In the genomic region with DNA sequence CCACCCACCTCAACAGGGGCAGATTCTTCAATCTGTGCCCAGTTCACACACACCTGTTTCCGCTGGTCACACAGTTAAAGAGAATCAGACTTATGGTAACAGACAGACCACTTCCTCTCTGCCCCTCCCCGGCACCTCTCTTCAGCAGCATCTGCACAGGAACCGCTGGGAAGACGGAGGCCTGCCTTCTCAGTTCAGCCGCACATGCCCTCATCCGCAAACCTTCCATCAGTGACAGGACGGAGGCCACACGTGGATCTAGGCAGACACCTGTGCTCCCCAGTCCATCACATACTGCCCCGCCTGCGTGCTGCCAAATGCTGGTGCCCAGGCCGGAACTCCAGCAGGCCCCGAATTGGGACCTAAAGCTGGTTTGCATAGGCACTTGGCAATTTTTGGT, we compare ENCODE assay signal across 10 cellular contexts. TPM values are rescaled to one million over a fixed set of nuclear protein-coding genes. Genes with fewer than 3 reads are reported as not detected.
A peak's percentile ranks its signal among the peaks of the same experiment; 100 is the strongest.
DNase-seq lines count a peak whose midpoint lies in the region; ATAC-seq, FAIRE-seq and TF ChIP-seq lines count a peak whose summit lies in the region.
"Had no signal": no experiment of that assay in that cellular context is flagged by ENCODE, and none has a peak within 500 bp of the region (broad histone marks: within the 10 kb centered on the region; RNA-seq: fewer than 3 reads in every experiment).

No MANE protein-coding gene starts in this region.

- ATAC-seq in GM12878 = peak; percentile 16; the same call in 1 of the 3 replicates
- peak; percentile 75 to 83 for ATAC-seq in natural killer cell treated with Interleukin-12 subunit alpha and Interleukin-12 subunit beta and Interleukin-15 and Interleukin-18, amount 100 ng/mL, for 72 hours

- DNase-seq in HFFc6 (no peak), GM12878 (ENCODE audit: low read depth, low spot score) (no peak), GM19238 (ENCODE audit: insufficient read length, low spot score) (no peak), SW480 (ENCODE audit: low spot score) (no peak), MV-4-11 (lab: John Stamatoyannopoulos, UW) (no peak)
- peak; percentile 73 for DNase-seq in natural killer cell treated with Interleukin-12 subunit alpha and Interleukin-12 subunit beta and Interleukin-15 and Interleukin-18, amount 100 ng/mL, for 72 hours (ENCODE audit: low spot score)
- DNase-seq in stimulated activated CD4-positive, alpha-beta T cell treated with anti-CD3 and anti-CD28 coated beads, Interleukin-2, amount 100 ng/mL, for 24 hours = no peak
- DNase-seq: Kasumi-1, PC-9 had no signal

- FAIRE-seq in GM12878 (lab: Jason Lieb, UNC) = no peak

- in situ Hi-C loops in GM12878 (cut with MboI) = loop anchor here (10.0 kb wide), 1 partner anchor 150 kb away; no protein-coding TSS in a partner anchor

- no TSS peak for BruUV-seq in GM12878 (replicated peaks; lab: Mats Ljungman, UMichigan)

- peaks cover 1% of the 10 kb centered on the region; the same call in 1 of the 2 replicates for H3K27me3 Mint-ChIP-seq in HFFc6 (ENCODE audit: insufficient read depth)
- no peaks in the 10 kb centered on the region for H3K27me3 Mint-ChIP-seq in natural killer cell treated with Interleukin-12 subunit alpha and Interleukin-12 subunit beta and Interleukin-15 and Interleukin-18, amount 100 ng/mL, for 72 hours

- H2AFZ ChIP-seq in GM12878 (ENCODE audit: control insufficient read depth, low read depth, low read length) = no peak overlapping the region
- H2AFZ ChIP-seq: PC-9 had no signal

- no peaks in the 10 kb centered on the region for H4K20me1 ChIP-seq in BLaER1
- 0 out of 2 replicates have a peak, but pooled peaks cover 2% of the 10 kb centered on the region for H4K20me1 ChIP-seq in GM12878 (ENCODE audit: control insufficient read depth, insufficient read depth)

- SMC1A ChIA-PET in GM12878 (lab: Charles Lee; ENCODE audit: uncharacterized antibody, unreplicated experiment) = no interaction called here

- CTCF ChIA-PET in GM12878 (lab: Yijun Ruan, JAX) = interaction anchor here (6.6 kb wide), 1 partner anchor 152 kb away, joined by 119 read pairs; no protein-coding TSS in a partner anchor

- TF ChIP-seq RAD21 in GM12878 (IDR thresholded peaks at IDR 0.05; ENCODE audit: insufficient read depth, low read depth, low read length) = no peak

- RAD21 ChIA-PET in GM12878 (lab: Charles Lee; ENCODE audit: unreplicated experiment) = no interaction called here

- H3K27ac ChIP-seq in BLaER1 = peak overlapping the region; percentile 82
- no peak overlapping the region; the same call in 1 of the 2 replicates for H3K27ac ChIP-seq in GM12878 (ENCODE audit: control insufficient read depth, insufficient read depth)
- H3K27ac ChIP-seq: PC-9 had no signal

- no peak for TF ChIP-seq CTCF in HFFc6 (IDR thresholded peaks at IDR 0.05)
- TF ChIP-seq CTCF in GM12878 (IDR thresholded peaks at IDR 0.05 in 2 of 3, conservative IDR thresholded peaks at IDR 0.05 in 1 of 3; ENCODE audit: control insufficient read depth in 2 of 3, extremely low read depth in 1 of 3, insufficient read depth in 1 of 3, low read depth in 3 of 3, low read length in 3 of 3) = no peak

- H3K9me3 ChIP-seq in BLaER1 (no peaks in the 10 kb centered on the region), GM12878 (replicated peaks; ENCODE audit: control insufficient read depth, insufficient read depth, low read length) (no peaks in the 10 kb centered on the region)

- no peaks in the 10 kb centered on the region for H3K9me3 Mint-ChIP-seq in HFFc6
- no peaks in the 10 kb centered on the region for H3K9me3 Mint-ChIP-seq in natural killer cell treated with Interleukin-12 subunit alpha and Interleukin-12 subunit beta and Interleukin-15 and Interleukin-18, amount 100 ng/mL, for 72 hours

- no peak for TF ChIP-seq POLR2A in GM12878 (IDR thresholded peaks at IDR 0.05; ENCODE audit: low read depth, low read length)

- peaks cover 13% of the 10 kb centered on the region; the same call in 1 of the 2 replicates for H3K4me1 Mint-ChIP-seq in HFFc6 (ENCODE audit: low read depth)
- peaks cover 59 to 65% of the 10 kb centered on the region in 2 donors for H3K4me1 Mint-ChIP-seq in natural killer cell treated with Interleukin-12 subunit alpha and Interleukin-12 subunit beta and Interleukin-15 and Interleukin-18, amount 100 ng/mL, for 72 hours (ENCODE audit: low read depth in 2 of 2)

- H3K4me1 ChIP-seq in BLaER1 = peaks cover 79% of the 10 kb centered on the region
- peaks cover 10% of the 10 kb centered on the region for H3K4me1 ChIP-seq in GM12878 (ENCODE audit: control insufficient read depth, insufficient read depth, low read length)

- H3K4me2 ChIP-seq in BLaER1 (peak overlapping the region; percentile 72), GM12878 (ENCODE audit: control insufficient read depth, insufficient read depth) (no peak overlapping the region; the same call in 1 of the 2 replicates)
- H3K4me2 ChIP-seq: PC-9 had no signal

- H3K4me3 Mint-ChIP-seq in HFFc6 = no peak overlapping the region
- peak overlapping the region; percentile 81 for H3K4me3 Mint-ChIP-seq in natural killer cell treated with Interleukin-12 subunit alpha and Interleukin-12 subunit beta and Interleukin-15 and Interleukin-18, amount 100 ng/mL, for 72 hours

- H3K36me3 Mint-ChIP-seq in HFFc6 (ENCODE audit: low read depth) = peaks cover 39% of the 10 kb centered on the region
- peaks cover 14% of the 10 kb centered on the region for H3K36me3 Mint-ChIP-seq in natural killer cell treated with Interleukin-12 subunit alpha and Interleukin-12 subunit beta and Interleukin-15 and Interleukin-18, amount 100 ng/mL, for 72 hours

- H3K9ac ChIP-seq in BLaER1 (peak overlapping the region; percentile 60), GM12878 (ENCODE audit: control insufficient read depth, insufficient read depth, low read length) (no peak overlapping the region)

- POLR2A ChIA-PET in GM12878 (lab: Charles Lee) = no interaction called here

- H3K27ac Mint-ChIP-seq in HFFc6 = peak overlapping the region; percentile 28; the same call in 1 of the 2 replicates
- H3K27ac Mint-ChIP-seq in natural killer cell treated with Interleukin-12 subunit alpha and Interleukin-12 subunit beta and Interleukin-15 and Interleukin-18, amount 100 ng/mL, for 72 hours = peak overlapping the region; percentile 81 to 90

- no peaks in the 10 kb centered on the region for H3K79me2 ChIP-seq in GM12878 (ENCODE audit: control insufficient read depth, insufficient read depth, low read length)

- H3K27me3 ChIP-seq in BLaER1 (no peaks in the 10 kb centered on the region), GM12878 (replicated peaks in 1 of 2; ENCODE audit: control insufficient read depth in 2 of 2, insufficient read depth in 2 of 2, low read length in 1 of 2) (no peaks in the 10 kb centered on the region)

- 30% methylated on average over 12 of the region's 12 CpGs for WGBS in GM12878 (ENCODE audit: insufficient coverage, insufficient replicate concordance, low lambda C conversion rate, missing lambda C conversion rate)

- TF ChIP-seq EP300 in GM12878 (IDR thresholded peaks at IDR 0.05; ENCODE audit: borderline replicate concordance in 1 of 2, control insufficient read depth in 1 of 2, low read depth in 2 of 2, low read length in 2 of 2) = no peak

- peaks cover 50% of the 10 kb centered on the region for H3K36me3 ChIP-seq in BLaER1
- H3K36me3 ChIP-seq in GM12878 (ENCODE audit: control insufficient read depth in 2 of 2, insufficient read depth in 2 of 2, low read length in 1 of 2) = peaks cover 29 to 34% of the 10 kb centered on the region in 2 experiments

- H3K4me3 ChIP-seq in BLaER1 (peak overlapping the region; percentile 41), GM12878 (no peak overlapping the region)
- H3K4me3 ChIP-seq: PC-9 had no signal

- intact Hi-C loops in GM12878 (cut with micrococcal nuclease; ENCODE audit: unreplicated experiment) = no loop called here

RNA-seq across cellular contexts. Expression of a gene that starts 10.3 kb away (rescaled TPM):
- total RNA-seq in HFFc6 (2021; fragmentation: NEBNext Ultra II Directional; extraction: Animal tissue kit (Norgen Biotek cat#: 25700)) = 100 to 1,000 TPM; 235 to 284 (median 262) TPM
- total RNA-seq in GM12878 (2013; cell fraction: nucleolus; rRNA removed) = 67.3 and 70.7 TPM in 2 replicates
- total RNA-seq in GM12878 (2014; rRNA removed) (185 and 191 TPM in 2 replicates), GM12878 (2014; rRNA removed; fragmentation: Illumina TruSeq; extraction: Trizol) (156 and 172 TPM in 2 replicates), GM12878 (2021) (281 and 286 TPM in 2 replicates)
- 207 TPM for polyA plus RNA-seq in GM12878 (2011; ENCODE audit: low read depth)
- polyA plus RNA-seq in GM12878 (2011; rRNA removed) (326 and 466 TPM in 2 replicates), GM12878 (2014; fragmentation: Illumina TruSeq; extraction: Trizol) (259 and 350 TPM in 2 replicates), GM12878 (2014; fragmentation: Nextera tagmentation; extraction: Ambion mirVana) (100 to 1,000 TPM; 117 to 154 TPM), GM12878 (2014; rRNA removed) (209 and 221 TPM in 2 replicates), GM12878 (2016; fragmentation: Nextera tagmentation; extraction: Ambion mirVana) (100 to 1,000 TPM; 397 to 430 TPM)
- 313 and 495 TPM in 2 replicates for polyA plus RNA-seq in GM12878 (2011; cell fraction: cytosol; rRNA removed)
- polyA plus RNA-seq in GM12878 (2011; cell fraction: nucleus; rRNA removed) = 203 and 243 TPM in 2 replicates
- 151 and 168 TPM in 2 replicates for polyA plus RNA-seq in GM12878 (2012)
- 522 and 563 TPM in 2 replicates for polyA minus RNA-seq in GM12878 (2011; rRNA and poly(A)+ RNA removed)
- 79.5 and 81.7 TPM in 2 replicates for polyA minus RNA-seq in GM12878 (2011; cell fraction: cytosol; rRNA and poly(A)+ RNA removed)
- 35.7 and 58.7 TPM in 2 replicates for polyA minus RNA-seq in GM12878 (2011; cell fraction: nucleus; rRNA and poly(A)+ RNA removed)
- 100 to 1,000 TPM; 229 to 233 TPM for total RNA-seq in natural killer cell treated with Interleukin-12 subunit alpha and Interleukin-12 subunit beta and Interleukin-15 and Interleukin-18, amount 100 ng/mL, for 72 hours

RNA-seq across cellular contexts. Expression of a gene that starts 42.3 kb away (rescaled TPM):
- 10 to 100 TPM; 12.0 to 15.5 (median 12.7) TPM for total RNA-seq in HFFc6 (2021; fragmentation: NEBNext Ultra II Directional; extraction: Animal tissue kit (Norgen Biotek cat#: 25700))
- 15.9 and 18.2 TPM in 2 replicates for total RNA-seq in GM12878 (2013; cell fraction: nucleolus; rRNA removed)
- total RNA-seq in GM12878 (2014; rRNA removed) (7.7 and 9.0 TPM in 2 replicates), GM12878 (2014; rRNA removed; fragmentation: Illumina TruSeq; extraction: Trizol) (11.4 TPM in 2 replicates), GM12878 (2021) (10.1 and 10.9 TPM in 2 replicates)
- polyA plus RNA-seq in GM12878 (2011; ENCODE audit: low read depth) = 5.6 TPM
- polyA plus RNA-seq in GM12878 (2011; rRNA removed) (13.1 and 15.3 TPM in 2 replicates), GM12878 (2014; fragmentation: Illumina TruSeq; extraction: Trizol) (4.3 and 5.5 TPM in 2 replicates), GM12878 (2014; fragmentation: Nextera tagmentation; extraction: Ambion mirVana) (1 to 10 TPM; 3.5 to 5.4 TPM), GM12878 (2014; rRNA removed) (3.4 and 4.5 TPM in 2 replicates), GM12878 (2016; fragmentation: Nextera tagmentation; extraction: Ambion mirVana) (10 to 100 TPM in 1 of 2 experiments, 1 to 10 TPM in 1; 9.6 to 10.2 TPM)
- polyA plus RNA-seq in GM12878 (2011; cell fraction: cytosol; rRNA removed) = 4.9 and 7.1 TPM in 2 replicates
- polyA plus RNA-seq in GM12878 (2011; cell fraction: nucleus; rRNA removed) = 11.5 and 12.5 TPM in 2 replicates
- 5.8 and 6.6 TPM in 2 replicates for polyA plus RNA-seq in GM12878 (2012)
- polyA minus RNA-seq in GM12878 (2011; rRNA and poly(A)+ RNA removed) = 25.2 and 26.5 TPM in 2 replicates
- polyA minus RNA-seq in GM12878 (2011; cell fraction: cytosol; rRNA and poly(A)+ RNA removed) = 8.0 and 11.0 TPM in 2 replicates
- 8.7 and 12.8 TPM in 2 replicates for polyA minus RNA-seq in GM12878 (2011; cell fraction: nucleus; rRNA and poly(A)+ RNA removed)
- 10 to 100 TPM; 20.1 to 22.3 TPM for total RNA-seq in natural killer cell treated with Interleukin-12 subunit alpha and Interleukin-12 subunit beta and Interleukin-15 and Interleukin-18, amount 100 ng/mL, for 72 hours
